In the genomic region with DNA sequence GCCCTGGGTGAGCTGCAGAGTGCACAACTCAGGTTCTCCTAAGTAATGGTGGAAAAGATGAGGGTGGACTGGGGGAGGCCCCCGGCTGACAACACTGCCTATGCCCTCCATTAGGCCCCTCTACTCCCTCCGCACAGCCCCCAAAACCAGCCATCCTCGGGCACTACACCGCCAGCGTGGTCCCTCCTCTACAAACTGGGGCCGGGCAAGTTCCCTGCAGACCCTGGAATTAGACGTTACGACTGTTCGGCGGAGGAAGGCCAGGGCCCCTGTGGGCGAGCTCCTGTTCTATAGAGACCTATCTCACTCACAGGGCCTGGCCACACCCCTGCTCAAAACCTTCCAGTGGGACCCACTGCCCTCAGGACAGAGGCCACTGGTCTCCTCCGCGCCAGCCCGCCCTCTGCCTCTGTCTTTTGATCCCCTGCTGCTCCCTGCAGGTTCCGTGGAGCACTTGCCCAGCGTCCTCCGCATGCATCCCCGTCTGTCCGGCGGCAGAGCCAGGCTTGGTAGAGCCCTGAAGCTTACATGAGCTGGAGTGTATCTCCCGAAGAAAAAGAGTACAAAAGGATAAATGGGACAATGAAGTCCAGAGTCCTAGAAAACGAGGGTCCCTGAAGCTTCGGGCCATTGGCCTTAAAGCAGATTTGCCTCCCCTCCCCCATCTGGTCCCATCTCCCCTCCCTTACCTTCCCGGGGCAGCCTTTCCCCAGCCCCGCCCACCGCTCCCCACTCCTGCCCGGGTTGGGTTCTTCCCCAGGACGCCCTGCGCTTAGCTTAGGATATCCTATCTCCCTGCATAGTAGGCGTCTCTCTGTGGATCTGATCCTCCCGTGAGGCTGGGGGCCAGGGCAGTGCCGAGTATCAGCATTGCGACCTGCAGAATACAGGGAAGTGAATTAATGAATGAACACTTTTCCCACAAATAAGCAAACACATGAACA, we compare ENCODE assay signal across 9 cellular contexts.
DNase-seq lines count a peak whose midpoint lies in the region; ATAC-seq and TF ChIP-seq lines count a peak whose summit lies in the region.
"Had no signal": no experiment of that assay in that cellular context is flagged by ENCODE, and none has a peak within 500 bp of the region (broad histone marks: within the 10 kb centered on the region; RNA-seq: fewer than 3 reads in every experiment).

No MANE protein-coding gene starts in this region.

- no peaks in the 10 kb centered on the region for H3K9me3 Mint-ChIP-seq in stimulated activated memory B cell treated with anti-CD40 and anti-IgM and Interleukin-4, amounts not matched to agents 10 μg/mL and 1 μg/mL and 100 μg/mL, for 72 hours
- H3K9me3 Mint-ChIP-seq: activated CD4-positive, alpha-beta memory T cell treated with anti-CD3 and anti-CD28 coated beads for 36 hours had no signal

- H3K4me3 Mint-ChIP-seq in stimulated activated memory B cell treated with anti-CD40 and anti-IgM and Interleukin-4, amounts not matched to agents 10 μg/mL and 1 μg/mL and 100 μg/mL, for 72 hours = no peak overlapping the region
- H3K4me3 Mint-ChIP-seq: activated CD4-positive, alpha-beta memory T cell treated with anti-CD3 and anti-CD28 coated beads for 36 hours had no signal

- H3K27me3 Mint-ChIP-seq in stimulated activated memory B cell treated with anti-CD40 and anti-IgM and Interleukin-4, amounts not matched to agents 10 μg/mL and 1 μg/mL and 100 μg/mL, for 72 hours = peaks cover 47% of the 10 kb centered on the region

- ATAC-seq in HG03103 (IDR thresholded peaks at IDR 0.05; ENCODE audit: low read depth, unreplicated experiment) (peak; percentile 12), left lobe of liver (peak; percentile 7), GM21390 (IDR thresholded peaks at IDR 0.05; ENCODE audit: unreplicated experiment) (no peak)
- no peak for ATAC-seq in stimulated activated memory B cell treated with anti-CD40 and anti-IgM and Interleukin-4, amounts not matched to agents 10 μg/mL and 1 μg/mL and 100 μg/mL, for 72 hours

- no peak overlapping the region for H3K4me3 ChIP-seq in cardiac fibroblast (replicated peaks in 1 of 2; ENCODE audit: low read depth in 2 of 2, low read length in 2 of 2)

- DNase-seq in EL (peak; percentile 14), cardiac fibroblast (ENCODE audit: low read depth in 2 of 2) (peak in 1 of 2 donors; percentile 14), left lobe of liver (ENCODE audit: low spot score) (no peak), NCI-H226 (no peak)
- no peak for DNase-seq in activated naive CD4-positive, alpha-beta T cell (lab: John Stamatoyannopoulos, UW)

- H3K27ac Mint-ChIP-seq in stimulated activated memory B cell treated with anti-CD40 and anti-IgM and Interleukin-4, amounts not matched to agents 10 μg/mL and 1 μg/mL and 100 μg/mL, for 72 hours = no peak overlapping the region
- H3K27ac Mint-ChIP-seq: activated CD4-positive, alpha-beta memory T cell treated with anti-CD3 and anti-CD28 coated beads for 36 hours had no signal

- H3K4me1 Mint-ChIP-seq in stimulated activated memory B cell treated with anti-CD40 and anti-IgM and Interleukin-4, amounts not matched to agents 10 μg/mL and 1 μg/mL and 100 μg/mL, for 72 hours = peaks cover 9% of the 10 kb centered on the region

- no peaks in the 10 kb centered on the region for H3K36me3 Mint-ChIP-seq in stimulated activated memory B cell treated with anti-CD40 and anti-IgM and Interleukin-4, amounts not matched to agents 10 μg/mL and 1 μg/mL and 100 μg/mL, for 72 hours
- H3K36me3 Mint-ChIP-seq: activated CD4-positive, alpha-beta memory T cell treated with anti-CD3 and anti-CD28 coated beads for 36 hours had no signal

- peak; percentile 8 for TF ChIP-seq CTCF in cardiac fibroblast (IDR thresholded peaks at IDR 0.05; ENCODE audit: low read depth, low read length)

Comparison
In these comparisons a context has a peak if more than half of its experiments do, and no peak if none do; other contexts are left out.
1. ATAC-seq: peak in HG03103 (single experiment) and left lobe of liver (single experiment); none in stimulated activated memory B cell treated with anti-CD40 and anti-IgM and Interleukin-4, amounts not matched to agents 10 μg/mL and 1 μg/mL and 100 μg/mL, for 72 hours (single experiment) and GM21390 (single experiment).